ENCODE assay signal across 9 cellular contexts in genomic region chr4:76951333-76952033, GRCh38. TPM values are rescaled to one million over a fixed set of nuclear protein-coding genes. Genes with fewer than 3 reads are reported as not detected.
DNase-seq lines count a peak whose midpoint lies in the region; ATAC-seq and TF ChIP-seq lines count a peak whose summit lies in the region.
"Had no signal": no experiment of that assay in that cellular context is flagged by ENCODE, and none has a peak within 500 bp of the region (broad histone marks: within the 10 kb centered on the region; RNA-seq: fewer than 3 reads in every experiment).

No MANE protein-coding gene starts in this region.

- DNase-seq in CD4-positive, CD25-positive, alpha-beta regulatory T cell, result no peak
- DNase-seq in MM.1S (no peak), neural crest cell (ENCODE audit: low read depth, low spot score) (no peak), activated gamma-delta T cell (lab: John Stamatoyannopoulos, UW) (no peak), DMS114 treated with DMSO at 0.1 percent for 48 hours (lab: John Stamatoyannopoulos, UW; ENCODE audit: unreplicated experiment) (no peak)
- DNase-seq in effector memory CD4-positive, alpha-beta T cell, result no peak

- no peaks in the 10 kb centered on the region for H4K20me1 ChIP-seq in MM.1S (ENCODE audit: insufficient read depth, low read length)

- peak overlapping the region; percentile 81 to 99 (median 89) for H3K4me3 Mint-ChIP-seq in CD4-positive, CD25-positive, alpha-beta regulatory T cell
- peak overlapping the region; percentile 90 for H3K4me3 Mint-ChIP-seq in neural crest cell

- TF ChIP-seq CTCF in MM.1S (IDR thresholded peaks at IDR 0.05; ENCODE audit: low read length) (no peak), neural crest cell (conservative IDR thresholded peaks at IDR 0.05) (no peak)

- peak overlapping the region; percentile 70; the same call in 1 of the 2 replicates for H3K9ac ChIP-seq in MM.1S (ENCODE audit: low read length)

- H3K36me3 Mint-ChIP-seq in CD4-positive, CD25-positive, alpha-beta regulatory T cell, result no peaks in the 10 kb centered on the region
- peaks cover 8% of the 10 kb centered on the region for H3K36me3 Mint-ChIP-seq in neural crest cell (ENCODE audit: low read depth)

- H2AFZ ChIP-seq in MM.1S (ENCODE audit: low read length), result peak overlapping the region; percentile 95

- H3K4me3 ChIP-seq in CD4-positive, CD25-positive, alpha-beta regulatory T cell (ENCODE audit: low read depth, low read length), result peak overlapping the region; percentile 78
- H3K4me3 ChIP-seq in MM.1S (ENCODE audit: low read length), result peak overlapping the region; percentile 98
- peak overlapping the region; percentile 93 for H3K4me3 ChIP-seq in effector memory CD4-positive, alpha-beta T cell (ENCODE audit: insufficient read depth, low read depth, low read length, poor library complexity, severe bottlenecking)

- H3K9me3 Mint-ChIP-seq in CD4-positive, CD25-positive, alpha-beta regulatory T cell, result peaks cover 0 to 4% (median 0%) of the 10 kb centered on the region in 7 donors
- no peaks in the 10 kb centered on the region for H3K9me3 Mint-ChIP-seq in neural crest cell

- H3F3A ChIP-seq in MM.1S (ENCODE audit: insufficient read depth, low read length), result no peaks in the 10 kb centered on the region

- H3K9me2 ChIP-seq in MM.1S (replicated peaks; ENCODE audit: insufficient read depth, low read length), result no peaks in the 10 kb centered on the region

- no peak for ATAC-seq in CD4-positive, CD25-positive, alpha-beta regulatory T cell (ENCODE audit: low read depth in 2 of 2)
- ATAC-seq in GM18502 (IDR thresholded peaks at IDR 0.05; ENCODE audit: poor library complexity, unreplicated experiment), result no peak
- ATAC-seq in GM21423 (IDR thresholded peaks at IDR 0.05; ENCODE audit: unreplicated experiment), result no peak

- H3K36me3 ChIP-seq in CD4-positive, CD25-positive, alpha-beta regulatory T cell (ENCODE audit: control insufficient read depth, insufficient read depth, low read length), result no peaks in the 10 kb centered on the region
- H3K36me3 ChIP-seq in MM.1S (replicated peaks; ENCODE audit: insufficient read depth, low read length), result no peaks in the 10 kb centered on the region
- no peaks in the 10 kb centered on the region for H3K36me3 ChIP-seq in effector memory CD4-positive, alpha-beta T cell (ENCODE audit: control insufficient read depth, insufficient read depth, low read length)

- H3K27me3 Mint-ChIP-seq in CD4-positive, CD25-positive, alpha-beta regulatory T cell, result peaks cover 9% of the 10 kb centered on the region
- no peaks in the 10 kb centered on the region for H3K27me3 Mint-ChIP-seq in neural crest cell (ENCODE audit: low read depth)

- no peak overlapping the region for H3K27ac ChIP-seq in CD4-positive, CD25-positive, alpha-beta regulatory T cell (ENCODE audit: insufficient read depth, low read length, poor library complexity, severe bottlenecking)
- no peak overlapping the region for H3K27ac ChIP-seq in MM.1S (ENCODE audit: low read length)
- no peak overlapping the region for H3K27ac ChIP-seq in effector memory CD4-positive, alpha-beta T cell (ENCODE audit: insufficient read depth, low read length, poor library complexity, severe bottlenecking)

- H3K27ac Mint-ChIP-seq in CD4-positive, CD25-positive, alpha-beta regulatory T cell, result peak overlapping the region in 2 of 3 donors; percentile 55 to 86
- H3K27ac Mint-ChIP-seq in neural crest cell (ENCODE audit: unreplicated experiment), result peak overlapping the region; percentile 27

- H3K4me1 Mint-ChIP-seq in CD4-positive, CD25-positive, alpha-beta regulatory T cell, result peaks cover 8 to 35% (median 16%) of the 10 kb centered on the region in 4 donors
- peaks cover 75% of the 10 kb centered on the region for H3K4me1 Mint-ChIP-seq in neural crest cell

- no peaks in the 10 kb centered on the region for H3K9me3 ChIP-seq in CD4-positive, CD25-positive, alpha-beta regulatory T cell (ENCODE audit: control insufficient read depth in 2 of 2, low read length in 2 of 2)
- H3K9me3 ChIP-seq in MM.1S (replicated peaks; ENCODE audit: insufficient read depth, low read length), result no peaks in the 10 kb centered on the region
- no peaks in the 10 kb centered on the region for H3K9me3 ChIP-seq in effector memory CD4-positive, alpha-beta T cell (ENCODE audit: control insufficient read depth, low read length)

- no peaks in the 10 kb centered on the region for H3K27me3 ChIP-seq in CD4-positive, CD25-positive, alpha-beta regulatory T cell (ENCODE audit: control insufficient read depth, insufficient read depth, low read length)
- no peaks in the 10 kb centered on the region for H3K27me3 ChIP-seq in MM.1S (replicated peaks; ENCODE audit: insufficient read depth, low read length)
- H3K27me3 ChIP-seq in effector memory CD4-positive, alpha-beta T cell (replicated peaks; ENCODE audit: control insufficient read depth, insufficient read depth, low read length, poor library complexity, severe bottlenecking), result no peaks in the 10 kb centered on the region

- peak overlapping the region; percentile 98 for H3K4me2 ChIP-seq in MM.1S (ENCODE audit: low read depth, low read length)

- H3K79me2 ChIP-seq in MM.1S (ENCODE audit: low read length), result peaks cover 60% of the 10 kb centered on the region

- peaks cover 24% of the 10 kb centered on the region for H3K4me1 ChIP-seq in CD4-positive, CD25-positive, alpha-beta regulatory T cell (ENCODE audit: control insufficient read depth, insufficient read depth, low read length, poor library complexity, severe bottlenecking)
- peaks cover 10% of the 10 kb centered on the region for H3K4me1 ChIP-seq in MM.1S (ENCODE audit: low read length)
- peaks cover 11% of the 10 kb centered on the region for H3K4me1 ChIP-seq in effector memory CD4-positive, alpha-beta T cell (ENCODE audit: control insufficient read depth, insufficient read depth, low read length, poor library complexity, severe bottlenecking)

RNA-seq across cellular contexts. Expression of gene SEPTIN11, which starts 1.9 kb away (rescaled TPM):
- 29.4 TPM for total RNA-seq in CD4-positive, CD25-positive, alpha-beta regulatory T cell
- polyA plus RNA-seq in CD4-positive, CD25-positive, alpha-beta regulatory T cell, result 10 to 100 TPM; 17.1 to 29.7 (median 21.0) TPM
- 187 and 192 TPM in 2 replicates for total RNA-seq in neural crest cell

RNA-seq across cellular contexts. Expression of gene SOWAHB, which starts 53.5 kb away (rescaled TPM):
- total RNA-seq in CD4-positive, CD25-positive, alpha-beta regulatory T cell, result not detected
- polyA plus RNA-seq in CD4-positive, CD25-positive, alpha-beta regulatory T cell, result not detected
- total RNA-seq in neural crest cell, result not detected in 2 replicates
- total RNA-seq: T-helper 1 cell treated with Interleukin-12 subunit alpha and Interleukin-12 subunit beta and Interleukin-4 antibody, amounts not matched to agents 30 ng/mL and 1 ng/mL, for 36 hours had no signal
